Comparison of ENCODE assay signal across 29 cellular contexts in genomic region chr17:39073353-39073752, GRCh38.
"Had no signal": no experiment of that assay in that cellular context is flagged by ENCODE, and none has a peak within 500 bp of the region (broad histone marks: within the 10 kb centered on the region; RNA-seq: fewer than 3 reads in every experiment).

No MANE protein-coding gene starts in this region.

- DNase-seq: dermis blood vessel endothelial cell; effector memory CD4-positive, alpha-beta T cell; heart left ventricle; hippocampal formation; kidney glomerular epithelial cell; left colon; left ventricle myocardium superior; lower lobe of right lung; natural killer cell; occipital lobe; ovary; psoas muscle; right cardiac atrium; sigmoid colon; stimulated activated CD4-positive, alpha-beta T cell treated with anti-CD3 and anti-CD28 coated beads, Interleukin-2, amount 100 ng/mL, for 24 hours; stimulated activated CD4-positive, alpha-beta T cell treated with anti-CD3 and anti-CD28 coated beads, Interleukin-4, amount 100 ng/mL, for 24 hours; stimulated activated naive CD4-positive, alpha-beta T cell treated with Interleukin-2 at 50 U/mL for 16 hours; substantia nigra; upper lobe of left lung; uterus had no signal

- H3K9me3 ChIP-seq: esophagus muscularis mucosa, gastroesophageal sphincter, heart left ventricle, lower lobe of right lung, ovary, psoas muscle, sigmoid colon, thoracic aorta, tibial nerve, upper lobe of left lung, uterus had no signal

- H3K27me3 ChIP-seq: esophagus muscularis mucosa, gastroesophageal sphincter, heart left ventricle, ovary, sigmoid colon, tibial nerve, upper lobe of left lung, uterus had no signal

- H3K36me3 ChIP-seq: esophagus muscularis mucosa, gastroesophageal sphincter, lower lobe of right lung, ovary, sigmoid colon, thoracic aorta, upper lobe of left lung, uterus had no signal

- ATAC-seq: gastroesophageal sphincter; heart left ventricle; left colon; left ventricle myocardium superior; lower lobe of right lung; natural killer cell; psoas muscle; right cardiac atrium; stimulated activated effector memory CD8-positive, alpha-beta T cell treated with anti-CD3 and anti-CD28 coated beads, Interleukin-12 subunit alpha, Interleukin-12 subunit beta, amount 100 ng/mL, for 72 hours had no signal

- H3K4me1 ChIP-seq: foreskin keratinocyte, heart left ventricle, lower lobe of right lung, psoas muscle, sigmoid colon, tibial nerve, upper lobe of left lung, uterus had no signal

- FAIRE-seq: endothelial cell of umbilical vein, islet of Langerhans had no signal

- H3K27ac ChIP-seq: coronary artery, esophagus muscularis mucosa, foreskin keratinocyte, gastroesophageal sphincter, heart left ventricle, lower lobe of right lung, ovary, psoas muscle, sigmoid colon, thoracic aorta, tibial nerve, upper lobe of left lung, uterus had no signal

- H3K4me3 ChIP-seq: coronary artery, esophagus muscularis mucosa, gastroesophageal sphincter, heart left ventricle, lower lobe of right lung, ovary, psoas muscle, sigmoid colon, thoracic aorta, tibial nerve, upper lobe of left lung, uterus had no signal
